In genomic region chr17:67993153-67993997, GRCh38 we compare ENCODE assay signal across 1 cellular context.
TF ChIP-seq lines count a peak whose summit lies in the region.

No MANE protein-coding gene starts in this region.

TF ChIP-seq in GM12878, 131 proteins besides CTCF, POLR2A, EP300 and RAD21 (continued from another document):
- 0 out of 2 replicates have a peak, but pooled peaks have one; percentile 27 for TF ChIP-seq ZNF207 (IDR thresholded peaks at IDR 0.05; ENCODE audit: borderline replicate concordance)
- peak; percentile 36 for TF ChIP-seq GATAD2B (conservative IDR thresholded peaks at IDR 0.05; ENCODE audit: low read depth)
- TF ChIP-seq STAT3 (IDR thresholded peaks at IDR 0.05; ENCODE audit: low read depth, low read length), result no peak
- no peak for TF ChIP-seq BCLAF1 (IDR thresholded peaks at IDR 0.05)
- TF ChIP-seq WRNIP1 (IDR thresholded peaks at IDR 0.05; ENCODE audit: borderline replicate concordance, low read depth, low read length), result no peak
- TF ChIP-seq IRF5 (IDR thresholded peaks at IDR 0.05; ENCODE audit: borderline replicate concordance), result 0 out of 2 replicates have a peak, but pooled peaks have one; percentile 9
- no peak for TF ChIP-seq BMI1 (IDR thresholded peaks at IDR 0.05; ENCODE audit: borderline replicate concordance)
- peak; percentile 88 for TF ChIP-seq IKZF1 (conservative IDR thresholded peaks at IDR 0.05)
- no peak for TF ChIP-seq TCF7 (IDR thresholded peaks at IDR 0.05; ENCODE audit: borderline replicate concordance)
- peak; percentile 56; the same call in 1 of the 2 replicates for TF ChIP-seq ZSCAN29 (IDR thresholded peaks at IDR 0.05)
- peak; percentile 31; the same call in 1 of the 2 replicates for TF ChIP-seq DPF2 (IDR thresholded peaks at IDR 0.05)
- TF ChIP-seq TBL1XR1 (IDR thresholded peaks at IDR 0.05; ENCODE audit: low read depth, low read length), result no peak
- TF ChIP-seq, protein P1, sequence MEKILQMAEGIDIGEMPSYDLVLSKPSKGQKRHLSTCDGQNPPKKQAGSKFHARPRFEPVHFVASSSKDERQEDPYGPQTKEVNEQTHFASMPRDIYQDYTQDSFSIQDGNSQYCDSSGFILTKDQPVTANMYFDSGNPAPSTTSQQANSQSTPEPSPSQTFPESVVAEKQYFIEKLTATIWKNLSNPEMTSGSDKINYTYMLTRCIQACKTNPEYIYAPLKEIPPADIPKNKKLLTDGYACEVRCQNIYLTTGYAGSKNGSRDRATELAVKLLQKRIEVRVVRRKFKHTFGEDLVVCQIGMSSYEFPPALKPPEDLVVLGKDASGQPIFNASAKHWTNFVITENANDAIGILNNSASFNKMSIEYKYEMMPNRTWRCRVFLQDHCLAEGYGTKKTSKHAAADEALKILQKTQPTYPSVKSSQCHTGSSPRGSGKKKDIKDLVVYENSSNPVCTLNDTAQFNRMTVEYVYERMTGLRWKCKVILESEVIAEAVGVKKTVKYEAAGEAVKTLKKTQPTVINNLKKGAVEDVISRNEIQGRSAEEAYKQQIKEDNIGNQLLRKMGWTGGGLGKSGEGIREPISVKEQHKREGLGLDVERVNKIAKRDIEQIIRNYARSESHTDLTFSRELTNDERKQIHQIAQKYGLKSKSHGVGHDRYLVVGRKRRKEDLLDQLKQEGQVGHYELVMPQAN (conservative IDR thresholded peaks at IDR 0.05), result peak; percentile 57; the same call in 1 of the 2 replicates
- peak; percentile 50 for TF ChIP-seq NR2F1 (conservative IDR thresholded peaks at IDR 0.05)
- peak; percentile 88; the same call in 1 of the 2 replicates for TF ChIP-seq RB1 (IDR thresholded peaks at IDR 0.05; ENCODE audit: borderline replicate concordance)
- no peak for TF ChIP-seq STAT1 (conservative IDR thresholded peaks at IDR 0.05)
- no peak for TF ChIP-seq MEF2B (IDR thresholded peaks at IDR 0.05; ENCODE audit: partially characterized antibody, poor library complexity, severe bottlenecking)
- peak; percentile 61 for TF ChIP-seq LARP7 (IDR thresholded peaks at IDR 0.05)
- peak in 1 of 2 experiments; percentile 67; a peak in 2 of 4 replicates for TF ChIP-seq BHLHE40 (IDR thresholded peaks at IDR 0.05; ENCODE audit: borderline replicate concordance in 1 of 2, low read depth in 2 of 2, low read length in 1 of 2)
